33 cellular contexts compared by ENCODE assay signal in genomic region chr1:220994671-220995070, GRCh38.
"Had no signal": no experiment of that assay in that cellular context is flagged by ENCODE, and none has a peak within 500 bp of the region (broad histone marks: within the 10 kb centered on the region; RNA-seq: fewer than 3 reads in every experiment).

No MANE protein-coding gene starts in this region.

- DNase-seq: Karpas-422, Kasumi-1, MG63, MM.1S, MV-4-11, NCI-H1048, NCI-H1092, NCI-H1092 treated with DMSO at 0.1 percent for 48 hours, NCI-H1105, NCI-H1105 treated with DMSO at 0.1 percent for 48 hours, NCI-H1417, NCI-H1417 treated with DMSO at 0.1 percent for 48 hours, NCI-H1436, NCI-H1436 treated with DMSO at 0.1 percent for 48 hours, NCI-H146, NCI-H1694, NCI-H1694 treated with DMSO at 0.1 percent for 48 hours, NCI-H187, NCI-H187 treated with DMSO at 0.1 percent for 48 hours, NCI-H1930, NCI-H2029, NCI-H2029 treated with DMSO at 0.1 percent for 48 hours, NCI-H2081, NCI-H2081 treated with DMSO at 0.1 percent for 48 hours, NCI-H2107, NCI-H2171, NCI-H2171 treated with DMSO at 0.1 percent for 48 hours, NCI-H2227 treated with DMSO at 0.1 percent for 48 hours, NCI-H226, NCI-H345, NCI-H446, NCI-H446 treated with DMSO at 0.1 percent for 48 hours, NCI-H510A had no signal
